Comparison of ENCODE assay signal across 25 cellular contexts in the genomic region with DNA sequence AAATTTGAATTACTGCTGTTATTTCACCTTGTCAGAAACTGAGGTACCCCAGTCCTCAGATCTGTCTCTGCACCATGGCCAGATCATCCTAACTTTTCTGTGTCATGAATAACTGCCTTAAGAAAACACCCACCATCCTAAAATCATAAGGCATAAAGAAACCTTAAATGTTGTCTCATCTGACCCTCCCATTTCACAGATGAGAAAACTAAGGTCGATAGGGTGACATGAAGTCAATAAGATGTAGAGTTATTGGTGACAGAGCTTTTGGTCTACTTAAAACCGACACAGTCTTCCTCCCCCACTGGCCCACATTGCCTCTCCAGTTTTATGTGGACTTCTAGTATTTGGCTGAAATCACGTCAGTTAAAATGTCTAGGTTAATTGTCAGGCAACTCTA.
"Had no signal": no experiment of that assay in that cellular context is flagged by ENCODE, and none has a peak within 500 bp of the region (broad histone marks: within the 10 kb centered on the region; RNA-seq: fewer than 3 reads in every experiment).

No MANE protein-coding gene starts in this region.

- DNase-seq: Karpas-422, KG1, MG63, NCI-H1092, NCI-H1105 treated with DMSO at 0.1 percent for 48 hours, NCI-H1417 treated with DMSO at 0.1 percent for 48 hours, NCI-H146, NCI-H1694 treated with DMSO at 0.1 percent for 48 hours, NCI-H1930, NCI-H2081 treated with DMSO at 0.1 percent for 48 hours, NCI-H2171, NCI-H226, NCI-H446, NCI-H510A, NCI-H524 treated with DMSO at 0.1 percent for 48 hours, NCI-H69, NCI-H774, PC-3, SHP77 treated with DMSO at 0.1 percent for 48 hours, SJCRH30 had no signal

- ATAC-seq: Panc1, PC-3 had no signal

- H3K4me3 ChIP-seq: MG63, SJCRH30, SK-N-MC had no signal

- H3K27me3 ChIP-seq: MG63, SJCRH30 had no signal

- H3K9me3 ChIP-seq: MG63, SJCRH30 had no signal

- H3K36me3 ChIP-seq: MG63, SJCRH30 had no signal

- FAIRE-seq: HTR-8/SVneo had no signal

- H3K27ac ChIP-seq: HL-60, RWPE1, SJCRH30, SK-N-MC had no signal
